Comparison of ENCODE assay signal across 1 cellular context in the genomic region with DNA sequence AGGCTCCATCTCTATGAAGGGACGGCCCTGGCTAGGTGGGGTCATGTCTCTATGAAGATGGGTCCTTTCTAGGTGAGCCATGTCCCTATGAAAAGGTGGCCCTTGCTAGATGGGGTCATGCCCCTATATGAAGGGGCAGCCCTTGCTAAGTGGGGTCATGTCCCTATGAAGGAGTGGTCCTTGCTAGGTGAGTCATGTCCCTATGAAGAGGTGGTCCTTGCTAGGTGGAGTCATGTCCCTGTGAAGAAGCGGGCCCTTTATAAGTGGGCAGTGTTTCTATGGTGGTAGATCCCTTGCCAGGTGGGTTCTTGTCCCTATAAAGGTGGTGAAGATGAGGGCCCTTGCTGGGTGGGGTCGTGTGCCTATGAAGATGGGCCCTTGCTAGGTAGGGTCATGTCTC.
TF ChIP-seq lines count a peak whose summit lies in the region.

No MANE protein-coding gene starts in this region.

TF ChIP-seq in H1, 55 proteins besides CTCF, POLR2A, EP300 and RAD21:
- TF ChIP-seq SUZ12 (IDR thresholded peaks at IDR 0.05; ENCODE audit: low read length) (no peak), RBBP5 (IDR thresholded peaks at IDR 0.05; ENCODE audit: borderline replicate concordance, low read depth, low read length) (no peak), SP4 (IDR thresholded peaks at IDR 0.05; ENCODE audit: low read length) (no peak), SP1 (IDR thresholded peaks at IDR 0.05; ENCODE audit: low read depth, low read length) (no peak), TAF1 (IDR thresholded peaks at IDR 0.05; ENCODE audit: low read depth, low read length) (no peak), CHD1 (IDR thresholded peaks at IDR 0.05; ENCODE audit: low read depth, low read length) (no peak), TAF7 (optimal IDR thresholded peaks at IDR 0.05; ENCODE audit: borderline replicate concordance, low read depth, low read length) (no peak), BCL11A (IDR thresholded peaks at IDR 0.05; ENCODE audit: low read depth in 2 of 2, low read length in 2 of 2) (no peak), HDAC2 (IDR thresholded peaks at IDR 0.05; ENCODE audit: borderline replicate concordance in 1 of 2, low read depth in 2 of 2, low read length in 2 of 2) (no peak), GTF2F1 (IDR thresholded peaks at IDR 0.05; ENCODE audit: borderline replicate concordance, low read depth, low read length) (no peak), SIN3A (conservative IDR thresholded peaks at IDR 0.05 in 1 of 2, IDR thresholded peaks at IDR 0.05 in 1 of 2; ENCODE audit: low read depth in 1 of 2, low read length in 2 of 2) (no peak), PHF8 (conservative IDR thresholded peaks at IDR 0.05; ENCODE audit: low read depth, low read length) (no peak)
TF ChIP-seq in H1: peak in this region for 0.
